Comparison of ENCODE assay signal across 8 cellular contexts in genomic region chr4:140154572-140154891, GRCh38. TPM values are rescaled to one million over a fixed set of nuclear protein-coding genes. Genes with fewer than 3 reads are reported as not detected.
A peak's percentile ranks its signal among the peaks of the same experiment; 100 is the strongest.
DNase-seq lines count a peak whose midpoint lies in the region; ATAC-seq and TF ChIP-seq lines count a peak whose summit lies in the region.

No MANE protein-coding gene starts in this region.

- DNase-seq in NCI-H748 treated with DMSO at 0.1 percent for 48 hours (lab: John Stamatoyannopoulos, UW) (peak; percentile 27), NCI-H748 (lab: John Stamatoyannopoulos, UW; ENCODE audit: unreplicated experiment) (no peak), stomach (no peak)
- DNase-seq in activated CD8-positive, alpha-beta T cell treated with anti-CD3 and anti-CD28 coated beads, Interleukin-2, amount 10 ng/mL, durations not matched to agents 7 days and 5 days = no peak
- DNase-seq in activated effector memory CD4-positive, alpha-beta T cell treated with Interleukin-2 at 50 U/mL for 16 hours = no peak
- no peak for DNase-seq in stimulated activated CD4-positive, alpha-beta T cell treated with anti-CD3 and anti-CD28 coated beads, Interleukin-2, amount 100 ng/mL, for 48 hours

- peak overlapping the region; percentile 90 for H3K4me3 Mint-ChIP-seq in activated CD8-positive, alpha-beta T cell treated with anti-CD3 and anti-CD28 coated beads, Interleukin-2, amount 10 ng/mL, durations not matched to agents 7 days and 5 days

- 30 to 55% (median 37%) methylated on average over 3 of the region's 3 CpGs for WGBS in stomach, 5 donors

- POLR2A ChIA-PET in activated CD8-positive, alpha-beta T cell treated with anti-CD3 and anti-CD28 coated beads, Interleukin-2, amount 10 ng/mL, durations not matched to agents 7 days and 5 days (lab: Charles Lee) = interaction anchor here (0.9 to 3.1 kb wide), 8 partner anchors 8 to 105 kb away, joined by 3 to 13 read pairs (median 4); no protein-coding TSS in a partner anchor

- no peaks in the 10 kb centered on the region for H3K36me3 ChIP-seq in iPS-20b (ENCODE audit: insufficient read depth, low read depth, low read length)
- H3K36me3 ChIP-seq in stomach = no peaks in the 10 kb centered on the region

- peak overlapping the region; percentile 79 for H3K27ac Mint-ChIP-seq in activated CD8-positive, alpha-beta T cell treated with anti-CD3 and anti-CD28 coated beads, Interleukin-2, amount 10 ng/mL, durations not matched to agents 7 days and 5 days

- no peak for ATAC-seq in activated CD8-positive, alpha-beta T cell treated with anti-CD3 and anti-CD28 coated beads, Interleukin-2, amount 10 ng/mL, durations not matched to agents 7 days and 5 days
- no peak for ATAC-seq in HG03095 (IDR thresholded peaks at IDR 0.05; ENCODE audit: unreplicated experiment)

- no peak for TF ChIP-seq POLR2A in stomach (IDR thresholded peaks at IDR 0.05)

- no peak overlapping the region for H3K27ac ChIP-seq in iPS-20b (ENCODE audit: low read length)
- H3K27ac ChIP-seq in stomach = peak overlapping the region; percentile 97 to 100 (median 98)

- H3K4me3 ChIP-seq in iPS-20b (ENCODE audit: low read length) = peak overlapping the region; percentile 81
- peak overlapping the region; percentile 68 to 81 (median 74) for H3K4me3 ChIP-seq in stomach

- peak overlapping the region; percentile 73; the same call in 1 of the 2 replicates for H3K9ac ChIP-seq in iPS-20b (ENCODE audit: low read depth, low read length)

- H3K9me3 Mint-ChIP-seq in activated CD8-positive, alpha-beta T cell treated with anti-CD3 and anti-CD28 coated beads, Interleukin-2, amount 10 ng/mL, durations not matched to agents 7 days and 5 days (ENCODE audit: insufficient read depth) = no peaks in the 10 kb centered on the region

- H3K4me1 Mint-ChIP-seq in activated CD8-positive, alpha-beta T cell treated with anti-CD3 and anti-CD28 coated beads, Interleukin-2, amount 10 ng/mL, durations not matched to agents 7 days and 5 days (ENCODE audit: low read depth) = peaks cover 33% of the 10 kb centered on the region

- H3K27me3 ChIP-seq in iPS-20b (ENCODE audit: insufficient read depth, low read length) (peaks cover 14% of the 10 kb centered on the region; the same call in 1 of the 2 replicates), stomach (no peaks in the 10 kb centered on the region)

- CTCF ChIA-PET in activated CD8-positive, alpha-beta T cell treated with anti-CD3 and anti-CD28 coated beads, Interleukin-2, amount 10 ng/mL, durations not matched to agents 7 days and 5 days (lab: Charles Lee) = interaction anchor here (1.0 to 2.6 kb wide), 8 partner anchors 81 to 497 kb away, joined by 3 to 20 read pairs (median 8); no protein-coding TSS in a partner anchor

- intact Hi-C loops in stomach (cut with DNase I; ENCODE audit: low total_unique reads) = loop anchor here (5.0 kb wide), 1 partner anchor 98 kb away; no protein-coding TSS in a partner anchor

- H3K9me3 ChIP-seq in iPS-20b (ENCODE audit: insufficient read depth, low read depth, low read length) (no peaks in the 10 kb centered on the region), stomach (no peaks in the 10 kb centered on the region)

- TF ChIP-seq CTCF in stomach (IDR thresholded peaks at IDR 0.05) = no peak

- H3K4me1 ChIP-seq in iPS-20b (ENCODE audit: insufficient read depth, low read length) (peaks cover 2% of the 10 kb centered on the region; the same call in 1 of the 2 replicates), stomach (peaks cover 0 to 43% (median 29%) of the 10 kb centered on the region in 4 donors)

- no peak for TF ChIP-seq EP300 in stomach (IDR thresholded peaks at IDR 0.05)

- H3K36me3 Mint-ChIP-seq in activated CD8-positive, alpha-beta T cell treated with anti-CD3 and anti-CD28 coated beads, Interleukin-2, amount 10 ng/mL, durations not matched to agents 7 days and 5 days (ENCODE audit: low read depth) = peaks cover 2% of the 10 kb centered on the region

- H3K27me3 Mint-ChIP-seq in activated CD8-positive, alpha-beta T cell treated with anti-CD3 and anti-CD28 coated beads, Interleukin-2, amount 10 ng/mL, durations not matched to agents 7 days and 5 days (ENCODE audit: low read depth) = peaks cover 11% of the 10 kb centered on the region

RNA-seq across cellular contexts. Expression of gene MAML3, which starts 0.5 kb away (rescaled TPM):
- total RNA-seq in activated CD8-positive, alpha-beta T cell treated with anti-CD3 and anti-CD28 coated beads, Interleukin-2, amount 10 ng/mL, durations not matched to agents 7 days and 5 days = 1 to 10 TPM; 4.0 to 4.1 TPM
- 10 to 100 TPM in 4 of 5 donors, 1 to 10 TPM in 1; 6.6 to 20.3 (median 13.4) TPM for total RNA-seq in stomach
- 1 to 10 TPM; 1.7 to 2.4 (median 2.2) TPM for polyA plus RNA-seq in stomach
